ENCODE assay signal across 15 cellular contexts in genomic region chr1:91765880-91766443, GRCh38.
"Had no signal": no experiment of that assay in that cellular context is flagged by ENCODE, and none has a peak within 500 bp of the region (broad histone marks: within the 10 kb centered on the region; RNA-seq: fewer than 3 reads in every experiment).

No MANE protein-coding gene starts in this region.

- H3K27me3 Mint-ChIP-seq: activated naive CD8-positive, alpha-beta T cell treated with anti-CD3 and anti-CD28 coated beads for 36 hours; type B pancreatic cell had no signal

- H3K9me3 Mint-ChIP-seq: activated naive CD8-positive, alpha-beta T cell treated with anti-CD3 and anti-CD28 coated beads for 36 hours; activated T-cell treated with anti-CD3 and anti-CD28 coated beads, Interleukin-2, amount 50 U/mL, for 4 hours; nephron progenitor cell; T-helper 1 cell treated with Interleukin-12 subunit alpha and Interleukin-12 subunit beta and Interleukin-4 antibody, amounts not matched to agents 30 μg/mL and 1 μg/mL, for 36 hours had no signal

- ATAC-seq: activated T-cell treated with anti-CD3 and anti-CD28 coated beads, Interleukin-2, amount 50 U/mL, for 4 hours; left colon had no signal

- DNase-seq: activated CD4-positive, alpha-beta T cell treated with anti-CD3 and anti-CD28 coated beads, Interleukin-2, amount 50 U/mL, for 48 hours; activated CD4-positive, CD25-positive, alpha-beta regulatory T cell; activated effector memory CD4-positive, alpha-beta T cell treated with anti-CD3 and anti-CD28 coated beads, Interleukin-2, amount 50 U/mL, for 16 hours; activated naive CD8-positive, alpha-beta T cell treated with anti-CD3 and anti-CD28 coated beads for 36 hours; activated T-cell treated with anti-CD3 and anti-CD28 coated beads, Interleukin-2, amount 50 U/mL, for 4 hours; dorsolateral prefrontal cortex; esophagus squamous epithelium; foreskin fibroblast; left colon; nephron progenitor cell; sigmoid colon; stimulated activated CD4-positive, alpha-beta T cell treated with anti-CD3 and anti-CD28 coated beads, Interleukin-12 subunit alpha, Interleukin-12 subunit beta, amount 100 ng/mL, for 4 hours; stimulated activated naive CD4-positive, alpha-beta T cell treated with Interleukin-2 at 50 U/mL for 16 hours had no signal

- H3K4me3 Mint-ChIP-seq: activated naive CD8-positive, alpha-beta T cell treated with anti-CD3 and anti-CD28 coated beads for 36 hours; activated T-cell treated with anti-CD3 and anti-CD28 coated beads, Interleukin-2, amount 50 U/mL, for 4 hours; nephron progenitor cell; T-helper 1 cell treated with Interleukin-12 subunit alpha and Interleukin-12 subunit beta and Interleukin-4 antibody, amounts not matched to agents 30 μg/mL and 1 μg/mL, for 36 hours; type B pancreatic cell had no signal

- H3K27ac Mint-ChIP-seq: activated naive CD8-positive, alpha-beta T cell treated with anti-CD3 and anti-CD28 coated beads for 36 hours; T-helper 1 cell treated with Interleukin-12 subunit alpha and Interleukin-12 subunit beta and Interleukin-4 antibody, amounts not matched to agents 30 μg/mL and 1 μg/mL, for 36 hours; type B pancreatic cell had no signal
